Comparison of ENCODE assay signal across 8 cellular contexts in genomic region chr3:197501879-197502620, GRCh38. TPM values are rescaled to one million over a fixed set of nuclear protein-coding genes. Genes with fewer than 3 reads are reported as not detected.
DNase-seq lines count a peak whose midpoint lies in the region; ATAC-seq lines count a peak whose summit lies in the region.

No MANE protein-coding gene starts in this region.

- POLR2A ChIA-PET in activated CD4-positive, alpha-beta memory T cell treated with anti-CD3 and anti-CD28 coated beads for 36 hours (lab: Charles Lee), result no interaction called here

- in situ Hi-C loops in HAP-1 (cut with MboI; ENCODE audit: low sequenced_read_pairs), result loop anchor here (10.0 to 25.0 kb wide), 3 partner anchors 247 to 490 kb away; no protein-coding TSS in a partner anchor

- no peaks in the 10 kb centered on the region for H3K36me3 Mint-ChIP-seq in activated CD4-positive, alpha-beta memory T cell treated with anti-CD3 and anti-CD28 coated beads for 36 hours

- peak; percentile 69 for DNase-seq in EH (ENCODE audit: low read depth)
- DNase-seq in HAP-1 (ENCODE audit: low spot score in 2 of 2), result peak; percentile 45 to 76
- peak; percentile 60 for DNase-seq in NCI-H2107 (lab: John Stamatoyannopoulos, UW)
- peak; percentile 71 for DNase-seq in activated CD4-positive, alpha-beta memory T cell treated with anti-CD3 and anti-CD28 coated beads for 36 hours
- peak; percentile 45 for DNase-seq in fibroblast of peridontal ligament (ENCODE audit: extremely low read depth)
- DNase-seq in posterior cingulate gyrus, result peak in 7 of 10 donors; percentile 48 to 92 (median 65)
- DNase-seq in NCI-H345 (lab: John Stamatoyannopoulos, UW), result no peak

- no peaks in the 10 kb centered on the region for H3K9me3 ChIP-seq in HAP-1

- H3K9me3 Mint-ChIP-seq in activated CD4-positive, alpha-beta memory T cell treated with anti-CD3 and anti-CD28 coated beads for 36 hours, result no peaks in the 10 kb centered on the region

- H3K4me3 ChIP-seq in HAP-1, result no peak overlapping the region

- H3K27me3 ChIP-seq in HAP-1 (ENCODE audit: low read depth), result no peaks in the 10 kb centered on the region

- CTCF ChIA-PET in activated CD4-positive, alpha-beta memory T cell treated with anti-CD3 and anti-CD28 coated beads for 36 hours (lab: Charles Lee), result interaction anchor here (0.6 to 3.4 kb wide), 31 partner anchors 8 to 391 kb away, joined by 3 to 57 read pairs (median 3); no protein-coding TSS in a partner anchor

- H3K4me3 Mint-ChIP-seq in activated CD4-positive, alpha-beta memory T cell treated with anti-CD3 and anti-CD28 coated beads for 36 hours, result no peak overlapping the region

- H3K4me1 ChIP-seq in HAP-1, result no peaks in the 10 kb centered on the region; the same call in 1 of the 2 replicates

- no peaks in the 10 kb centered on the region for H3K4me1 Mint-ChIP-seq in activated CD4-positive, alpha-beta memory T cell treated with anti-CD3 and anti-CD28 coated beads for 36 hours (ENCODE audit: low read depth)

- no peaks in the 10 kb centered on the region for H3K36me3 ChIP-seq in HAP-1 (replicated peaks)

- ATAC-seq in GM21423 (IDR thresholded peaks at IDR 0.05; ENCODE audit: unreplicated experiment), result no peak

- H3K27ac Mint-ChIP-seq in activated CD4-positive, alpha-beta memory T cell treated with anti-CD3 and anti-CD28 coated beads for 36 hours, result no peak overlapping the region

- H3K27me3 Mint-ChIP-seq in activated CD4-positive, alpha-beta memory T cell treated with anti-CD3 and anti-CD28 coated beads for 36 hours, result no peaks in the 10 kb centered on the region

- intact Hi-C loops in activated CD4-positive, alpha-beta memory T cell treated with anti-CD3 and anti-CD28 coated beads for 36 hours (cut with micrococcal nuclease), result loop anchor here (1.0 kb wide), 2 partner anchors 246 to 278 kb away; no protein-coding TSS in a partner anchor
- intact Hi-C loops in posterior cingulate gyrus (cut with DNase I), result loop anchor here (2.0 kb wide), 1 partner anchor 245 kb away; no protein-coding TSS in a partner anchor

RNA-seq across cellular contexts. Expression of gene BDH1, which starts 53.7 kb away (rescaled TPM):
- 10 to 100 TPM; 86.6 to 90.5 TPM for total RNA-seq in activated CD4-positive, alpha-beta memory T cell treated with anti-CD3 and anti-CD28 coated beads for 36 hours
